1 cellular context compared by ENCODE assay signal in genomic region chr17:49191917-49192741, GRCh38.
TF ChIP-seq lines count a peak whose summit lies in the region.

No MANE protein-coding gene starts in this region.

TF ChIP-seq in A549, 52 proteins besides CTCF, POLR2A, EP300 and RAD21 (continued from another document):
- TF ChIP-seq, protein P1, sequence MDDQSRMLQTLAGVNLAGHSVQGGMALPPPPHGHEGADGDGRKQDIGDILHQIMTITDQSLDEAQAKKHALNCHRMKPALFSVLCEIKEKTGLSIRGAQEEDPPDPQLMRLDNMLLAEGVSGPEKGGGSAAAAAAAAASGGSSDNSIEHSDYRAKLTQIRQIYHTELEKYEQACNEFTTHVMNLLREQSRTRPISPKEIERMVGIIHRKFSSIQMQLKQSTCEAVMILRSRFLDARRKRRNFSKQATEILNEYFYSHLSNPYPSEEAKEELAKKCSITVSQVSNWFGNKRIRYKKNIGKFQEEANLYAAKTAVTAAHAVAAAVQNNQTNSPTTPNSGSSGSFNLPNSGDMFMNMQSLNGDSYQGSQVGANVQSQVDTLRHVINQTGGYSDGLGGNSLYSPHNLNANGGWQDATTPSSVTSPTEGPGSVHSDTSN (IDR thresholded peaks at IDR 0.05), result peak; percentile 64; the same call in 1 of the 2 replicates
- peak; percentile 44 for TF ChIP-seq ZC3H11A (IDR thresholded peaks at IDR 0.05)
- TF ChIP-seq SMC3 (IDR thresholded peaks at IDR 0.05), result peak; percentile 62
- no peak for TF ChIP-seq NFE2L2 (conservative IDR thresholded peaks at IDR 0.05; ENCODE audit: low read length)
- peak; percentile 45 for TF ChIP-seq CHD2 (IDR thresholded peaks at IDR 0.05; ENCODE audit: low read length, partially characterized antibody)
- no peak for TF ChIP-seq RARB (CRISPR knock-in tag; IDR thresholded peaks at IDR 0.05)
- TF ChIP-seq NR3C1 (IDR thresholded peaks at IDR 0.05), result no peak
- TF ChIP-seq HDAC2 (IDR thresholded peaks at IDR 0.05), result 0 out of 2 replicates have a peak, but pooled peaks have one; percentile 14
- peak; percentile 96 for TF ChIP-seq PHF8 (IDR thresholded peaks at IDR 0.05; ENCODE audit: borderline replicate concordance, low read depth)
- no peak for TF ChIP-seq RNF2 (IDR thresholded peaks at IDR 0.05; ENCODE audit: borderline replicate concordance, low read depth)
- peak; percentile 68 for TF ChIP-seq BHLHE40 (IDR thresholded peaks at IDR 0.05; ENCODE audit: low read depth, low read length)
- peak; percentile 54 to 71; a peak in 3 of 5 replicates for TF ChIP-seq JUN (IDR thresholded peaks at IDR 0.05)
- peak; percentile 65; the same call in 1 of the 2 replicates for TF ChIP-seq GATA3 (IDR thresholded peaks at IDR 0.05; ENCODE audit: borderline replicate concordance)
- no peak; the same call in 1 of the 2 replicates for TF ChIP-seq REST (IDR thresholded peaks at IDR 0.05)
- TF ChIP-seq CBX8 (IDR thresholded peaks at IDR 0.05), result no peak
- TF ChIP-seq ESRRA (IDR thresholded peaks at IDR 0.05; ENCODE audit: borderline replicate concordance, low read length), result peak; percentile 58; the same call in 1 of the 2 replicates
- 0 out of 2 replicates have a peak, but pooled peaks have one; percentile 31 for TF ChIP-seq FOXS1 (CRISPR knock-in tag; IDR thresholded peaks at IDR 0.05)
- no peak for TF ChIP-seq CBX2 (IDR thresholded peaks at IDR 0.05; ENCODE audit: borderline replicate concordance, low read depth)
- TF ChIP-seq, protein P2, sequence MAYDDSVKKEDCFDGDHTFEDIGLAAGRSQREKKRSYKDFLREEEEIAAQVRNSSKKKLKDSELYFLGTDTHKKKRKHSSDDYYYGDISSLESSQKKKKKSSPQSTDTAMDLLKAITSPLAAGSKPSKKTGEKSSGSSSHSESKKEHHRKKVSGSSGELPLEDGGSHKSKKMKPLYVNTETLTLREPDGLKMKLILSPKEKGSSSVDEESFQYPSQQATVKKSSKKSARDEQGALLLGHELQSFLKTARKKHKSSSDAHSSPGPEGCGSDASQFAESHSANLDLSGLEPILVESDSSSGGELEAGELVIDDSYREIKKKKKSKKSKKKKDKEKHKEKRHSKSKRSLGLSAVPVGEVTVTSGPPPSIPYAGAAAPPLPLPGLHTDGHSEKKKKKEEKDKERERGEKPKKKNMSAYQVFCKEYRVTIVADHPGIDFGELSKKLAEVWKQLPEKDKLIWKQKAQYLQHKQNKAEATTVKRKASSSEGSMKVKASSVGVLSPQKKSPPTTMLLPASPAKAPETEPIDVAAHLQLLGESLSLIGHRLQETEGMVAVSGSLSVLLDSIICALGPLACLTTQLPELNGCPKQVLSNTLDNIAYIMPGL (CRISPR knock-in tag; IDR thresholded peaks at IDR 0.05; ENCODE audit: borderline replicate concordance), result peak; percentile 98
- TF ChIP-seq FOSL2 (IDR thresholded peaks at IDR 0.05), result no peak
- no peak for TF ChIP-seq FOSL2 (CRISPR knock-in tag; IDR thresholded peaks at IDR 0.05)
- peak; percentile 6; the same call in 1 of the 3 replicates for TF ChIP-seq BCL3 (IDR thresholded peaks at IDR 0.05)
- peak; percentile 87; the same call in 1 of the 2 replicates for TF ChIP-seq EHF (CRISPR knock-in tag; IDR thresholded peaks at IDR 0.05)
- TF ChIP-seq SREBF2 (IDR thresholded peaks at IDR 0.05), result peak; percentile 99
- no peak for TF ChIP-seq RFX5 (IDR thresholded peaks at IDR 0.05)
- no peak for TF ChIP-seq JUNB (IDR thresholded peaks at IDR 0.05)
- TF ChIP-seq FOSB (CRISPR knock-in tag; IDR thresholded peaks at IDR 0.05), result peak; percentile 79
- no peak for TF ChIP-seq HEYL (CRISPR knock-in tag; IDR thresholded peaks at IDR 0.05)
- no peak for TF ChIP-seq KDM5A (IDR thresholded peaks at IDR 0.05)
- TF ChIP-seq, protein P3, sequence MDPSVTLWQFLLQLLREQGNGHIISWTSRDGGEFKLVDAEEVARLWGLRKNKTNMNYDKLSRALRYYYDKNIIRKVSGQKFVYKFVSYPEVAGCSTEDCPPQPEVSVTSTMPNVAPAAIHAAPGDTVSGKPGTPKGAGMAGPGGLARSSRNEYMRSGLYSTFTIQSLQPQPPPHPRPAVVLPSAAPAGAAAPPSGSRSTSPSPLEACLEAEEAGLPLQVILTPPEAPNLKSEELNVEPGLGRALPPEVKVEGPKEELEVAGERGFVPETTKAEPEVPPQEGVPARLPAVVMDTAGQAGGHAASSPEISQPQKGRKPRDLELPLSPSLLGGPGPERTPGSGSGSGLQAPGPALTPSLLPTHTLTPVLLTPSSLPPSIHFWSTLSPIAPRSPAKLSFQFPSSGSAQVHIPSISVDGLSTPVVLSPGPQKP (IDR thresholded peaks at IDR 0.05; ENCODE audit: low read depth, low read length), result peak; percentile 91
- peak; percentile 83 for TF ChIP-seq TP53 (CRISPR knock-in tag; IDR thresholded peaks at IDR 0.05)
- TF ChIP-seq USF2 (IDR thresholded peaks at IDR 0.05), result no peak; the same call in 1 of the 2 replicates
- TF ChIP-seq HOXB13 (CRISPR knock-in tag; IDR thresholded peaks at IDR 0.05; ENCODE audit: low read depth), result peak; percentile 74
- TF ChIP-seq MAZ (IDR thresholded peaks at IDR 0.05; ENCODE audit: borderline replicate concordance, low read depth, low read length), result no peak
- no peak for TF ChIP-seq KDM1A (IDR thresholded peaks at IDR 0.05; ENCODE audit: low read depth)
- TF ChIP-seq POLR2AphosphoS2 (conservative IDR thresholded peaks at IDR 0.05; ENCODE audit: low read length), result no peak
- peak in 1 of 2 experiments; percentile 68; a peak in 2 of 4 replicates for TF ChIP-seq CEBPB (IDR thresholded peaks at IDR 0.05)
